Comparison of ENCODE assay signal across 9 cellular contexts in genomic region chr10:93821051-93821772, GRCh38.
A peak's percentile ranks its signal among the peaks of the same experiment; 100 is the strongest.
DNase-seq lines count a peak whose midpoint lies in the region; ATAC-seq and TF ChIP-seq lines count a peak whose summit lies in the region.
"Had no signal": no experiment of that assay in that cellular context is flagged by ENCODE, and none has a peak within 500 bp of the region (broad histone marks: within the 10 kb centered on the region; RNA-seq: fewer than 3 reads in every experiment).

No MANE protein-coding gene starts in this region.

- no peaks in the 10 kb centered on the region for H3K27me3 ChIP-seq in A673 (replicated peaks; ENCODE audit: insufficient read depth, low read depth, low read length, poor library complexity)
- peaks cover 13% of the 10 kb centered on the region for H3K27me3 ChIP-seq in foreskin keratinocyte

- CTCF ChIA-PET in A673 (lab: Charles Lee): interaction anchor here (0.7 to 2.2 kb wide), 6 partner anchors 38 to 623 kb away, joined by 4 to 11 read pairs (median 4); no protein-coding TSS in a partner anchor

- H3K9me3 ChIP-seq in A673 (ENCODE audit: low read depth, low read length, poor library complexity, severe bottlenecking): no peaks in the 10 kb centered on the region

- POLR2A ChIA-PET in A673 (lab: Charles Lee; ENCODE audit: low non-redundant PET): no interaction called here

- no peak overlapping the region for H3K27ac ChIP-seq in A673 (ENCODE audit: low read depth, low read length, poor library complexity, severe bottlenecking)
- no peak overlapping the region for H3K27ac ChIP-seq in foreskin keratinocyte

- no TSS peak for BruUV-seq in A673 (replicated peaks; lab: Mats Ljungman, UMichigan)

- peaks cover 3% of the 10 kb centered on the region for H3K4me1 ChIP-seq in A673 (ENCODE audit: insufficient read depth, low read length, poor library complexity, severe bottlenecking)
- H3K4me1 ChIP-seq in foreskin keratinocyte: no peaks in the 10 kb centered on the region

- DNase-seq in A673 (ENCODE audit: low spot score): peak; percentile 57
- DNase-seq in H4 (ENCODE audit: low spot score): peak; percentile 27
- peak; percentile 63 for DNase-seq in RKO (ENCODE audit: low spot score)
- peak in 1 of 2 donors; percentile 22 for DNase-seq in foreskin keratinocyte
- no peak for DNase-seq in NCI-H2029 treated with DMSO at 0.1 percent for 48 hours (lab: John Stamatoyannopoulos, UW)
- no peak for DNase-seq in medulla oblongata (ENCODE audit: extremely low spot score)
- DNase-seq in effector CD8-positive, alpha-beta T cell (lab: John Stamatoyannopoulos, UW): no peak
- DNase-seq: effector memory CD4-positive, alpha-beta T cell had no signal

- no peak overlapping the region for H3K4me3 ChIP-seq in A673 (ENCODE audit: low read depth, low read length, poor library complexity, severe bottlenecking)

- ATAC-seq in foreskin keratinocyte (no peak), HG02588 (IDR thresholded peaks at IDR 0.05; ENCODE audit: unreplicated experiment) (no peak)

- TF ChIP-seq CTCF in A673 (conservative IDR thresholded peaks at IDR 0.05; ENCODE audit: low read depth, low read length) (peak; percentile 65), foreskin keratinocyte (conservative IDR thresholded peaks at IDR 0.05) (peak; percentile 62)

- intact Hi-C loops in A673 (cut with micrococcal nuclease; ENCODE audit: unreplicated experiment): loop anchor here (2.0 to 10.0 kb wide), 4 partner anchors 38 to 624 kb away; no protein-coding TSS in a partner anchor

- H3K36me3 ChIP-seq in A673 (ENCODE audit: insufficient read depth, low read length, poor library complexity, severe bottlenecking): no peaks in the 10 kb centered on the region

Comparison
In these comparisons a context has a peak if more than half of its experiments do, and no peak if none do; other contexts are left out.
1. DNase-seq: peak in A673 (single experiment), H4 (single experiment) and RKO (single experiment); none in NCI-H2029 treated with DMSO at 0.1 percent for 48 hours (single experiment), medulla oblongata (single experiment) and effector CD8-positive, alpha-beta T cell (single experiment).